9 cellular contexts compared by ENCODE assay signal in the genomic region with DNA sequence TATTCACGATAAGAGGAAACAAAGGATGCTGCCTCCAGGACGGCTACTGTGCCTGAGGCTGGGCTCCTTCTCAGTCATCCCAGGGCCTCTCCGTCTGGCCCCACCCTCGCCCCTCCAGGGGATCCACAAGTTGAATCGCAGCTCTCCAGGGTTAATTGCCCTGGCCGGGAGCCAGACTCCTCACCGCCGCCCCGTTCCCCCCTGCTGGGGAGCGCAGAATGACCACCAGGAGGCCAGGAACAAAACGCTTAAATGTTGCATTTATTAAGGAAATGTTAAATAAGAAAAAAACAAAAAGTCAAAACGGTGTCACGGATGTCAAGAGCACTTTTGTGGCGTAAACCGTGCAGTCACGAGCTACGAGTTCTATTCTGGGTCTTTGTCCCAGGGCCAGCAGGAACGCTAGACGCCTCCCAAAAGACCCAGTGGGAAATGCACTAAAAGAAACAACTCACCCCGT. TPM values are rescaled to one million over a fixed set of nuclear protein-coding genes. Genes with fewer than 3 reads are reported as not detected.
DNase-seq lines count a peak whose midpoint lies in the region; ATAC-seq and TF ChIP-seq lines count a peak whose summit lies in the region.
"Had no signal": no experiment of that assay in that cellular context is flagged by ENCODE, and none has a peak within 500 bp of the region (broad histone marks: within the 10 kb centered on the region; RNA-seq: fewer than 3 reads in every experiment).

No MANE protein-coding gene starts in this region.

- H3K9me3 ChIP-seq in gastroesophageal sphincter, result no peaks in the 10 kb centered on the region

- no peaks in the 10 kb centered on the region for H3K36me3 Mint-ChIP-seq in stimulated activated memory B cell treated with anti-CD40 and anti-IgM and Interleukin-4, amounts not matched to agents 10 μg/mL and 1 μg/mL and 100 μg/mL, for 72 hours

- intact Hi-C loops in sciatic nerve (cut with DNase I), result no loop called here

- 2 to 3% methylated on average over 10 to 16 of the region's 20 CpGs for WGBS in gastroesophageal sphincter (ENCODE audit: low coverage in 1 of 2), 2 donors

- H3K27me3 Mint-ChIP-seq in stimulated activated memory B cell treated with anti-CD40 and anti-IgM and Interleukin-4, amounts not matched to agents 10 μg/mL and 1 μg/mL and 100 μg/mL, for 72 hours, result peaks cover 52% of the 10 kb centered on the region

- peak in 3 of 4 experiments; percentile 12 to 34 (median 22) for TF ChIP-seq CTCF in gastroesophageal sphincter (IDR thresholded peaks at IDR 0.05)

- peak overlapping the region; percentile 42 to 65 for H3K4me3 ChIP-seq in gastroesophageal sphincter

- peaks cover 19% of the 10 kb centered on the region for H3K4me1 Mint-ChIP-seq in stimulated activated memory B cell treated with anti-CD40 and anti-IgM and Interleukin-4, amounts not matched to agents 10 μg/mL and 1 μg/mL and 100 μg/mL, for 72 hours

- no peak for TF ChIP-seq POLR2A in gastroesophageal sphincter (IDR thresholded peaks at IDR 0.05)

- peaks cover 0 to 33% (median 22%) of the 10 kb centered on the region in 3 donors for H3K4me1 ChIP-seq in gastroesophageal sphincter

- ATAC-seq in gastroesophageal sphincter, result no peak
- peak; percentile 44 for ATAC-seq in sciatic nerve
- ATAC-seq in stimulated activated memory B cell treated with anti-CD40 and anti-IgM and Interleukin-4, amounts not matched to agents 10 μg/mL and 1 μg/mL and 100 μg/mL, for 72 hours, result no peak
- no peak for ATAC-seq in HG03097 (IDR thresholded peaks at IDR 0.05; ENCODE audit: low FRiP score, unreplicated experiment)
- ATAC-seq: Panc1 had no signal

- peaks cover 46% of the 10 kb centered on the region for H3K27me3 ChIP-seq in gastroesophageal sphincter

- no peak for TF ChIP-seq EP300 in gastroesophageal sphincter (IDR thresholded peaks at IDR 0.05)

- H3K4me3 Mint-ChIP-seq in stimulated activated memory B cell treated with anti-CD40 and anti-IgM and Interleukin-4, amounts not matched to agents 10 μg/mL and 1 μg/mL and 100 μg/mL, for 72 hours, result no peak overlapping the region

- no peak overlapping the region for H3K27ac Mint-ChIP-seq in stimulated activated memory B cell treated with anti-CD40 and anti-IgM and Interleukin-4, amounts not matched to agents 10 μg/mL and 1 μg/mL and 100 μg/mL, for 72 hours

- no peaks in the 10 kb centered on the region for H3K36me3 ChIP-seq in gastroesophageal sphincter

- H3K27ac ChIP-seq in gastroesophageal sphincter, result peak overlapping the region in 3 of 4 donors; percentile 74 to 80 (median 79)

- H3K9me3 Mint-ChIP-seq in stimulated activated memory B cell treated with anti-CD40 and anti-IgM and Interleukin-4, amounts not matched to agents 10 μg/mL and 1 μg/mL and 100 μg/mL, for 72 hours, result no peaks in the 10 kb centered on the region

- peak; percentile 43 for DNase-seq in DMS53 (lab: John Stamatoyannopoulos, UW)
- no peak for DNase-seq in DMS53 treated with DMSO at 0.1 percent for 48 hours (lab: John Stamatoyannopoulos, UW; ENCODE audit: unreplicated experiment)
- peak; percentile 46 for DNase-seq in NCI-H2227 treated with DMSO at 0.1 percent for 48 hours (lab: John Stamatoyannopoulos, UW)
- no peak for DNase-seq in sciatic nerve (ENCODE audit: low spot score)
- DNase-seq in activated CD8-positive, alpha-beta memory T cell treated with anti-CD3 and anti-CD28 coated beads, Interleukin-2, amount 50 U/mL, for 48 hours, result no peak

RNA-seq across cellular contexts. Expression of a gene that starts 1.4 kb away (rescaled TPM):
- total RNA-seq in gastroesophageal sphincter (1 to 10 TPM; 1.2 to 6.6 (median 3.9) TPM), sciatic nerve (0.22 TPM)

Comparison
In these comparisons a context has a peak if more than half of its experiments do, and no peak if none do; other contexts are left out.
1. DNase-seq: peak in DMS53 (single experiment) and NCI-H2227 treated with DMSO at 0.1 percent for 48 hours (single experiment); none in DMS53 treated with DMSO at 0.1 percent for 48 hours (single experiment), sciatic nerve (single experiment) and activated CD8-positive, alpha-beta memory T cell treated with anti-CD3 and anti-CD28 coated beads, Interleukin-2, amount 50 U/mL, for 48 hours (single experiment).